In genomic region chr1:87208116-87208515, GRCh38 we compare ENCODE assay signal across 30 cellular contexts.
"Had no signal": no experiment of that assay in that cellular context is flagged by ENCODE, and none has a peak within 500 bp of the region (broad histone marks: within the 10 kb centered on the region; RNA-seq: fewer than 3 reads in every experiment).

No MANE protein-coding gene starts in this region.

- DNase-seq: activated B cell treated with CpG ODN at 0.5 μM for 24 hours; activated CD4-positive, alpha-beta memory T cell treated with anti-CD3 and anti-CD28 coated beads for 36 hours; activated CD4-positive, alpha-beta T cell treated with anti-CD3 and anti-CD28 coated beads for 4 hours; activated CD4-positive, alpha-beta T cell treated with anti-CD3 and anti-CD28 coated beads, Interleukin-2, amount 10 ng/mL, durations not matched to agents 24 days and 14 days; activated CD4-positive, alpha-beta T cell treated with anti-CD3 and anti-CD28 coated beads, Interleukin-2, amount 50 U/mL, for 1 hour; activated CD4-positive, alpha-beta T cell treated with anti-CD3 and anti-CD28 coated beads, Interleukin-2, amount 50 U/mL, for 4 hours; activated CD4-positive, CD25-positive, alpha-beta regulatory T cell treated with anti-CD3 and anti-CD28 coated beads, Interleukin-2, amount 50 U/mL, for 72 hours; activated CD8-positive, alpha-beta memory T cell treated with anti-CD3 and anti-CD28 coated beads, Interleukin-2, amount 50 U/mL, for 4 hours; activated CD8-positive, alpha-beta T cell treated with anti-CD3 and anti-CD28 coated beads for 36 hours; activated effector memory CD4-positive, alpha-beta T cell treated with anti-CD3 and anti-CD28 coated beads, Interleukin-2, amount 50 U/mL, for 16 hours; activated gamma-delta T cell treated with Interleukin-2 at 50 U/mL for 16 hours; activated naive CD4-positive, alpha-beta T cell; activated naive CD4-positive, alpha-beta T cell treated with anti-CD3 and anti-CD28 coated beads for 36 hours; activated naive CD4-positive, alpha-beta T cell treated with anti-CD3 and anti-CD28 coated beads, Interleukin-2, amount 50 U/mL, for 16 hours; activated naive CD8-positive, alpha-beta T cell treated with anti-CD3 and anti-CD28 coated beads for 36 hours; activated T-cell treated with anti-CD3 and anti-CD28 coated beads for 4 hours; activated T-cell treated with anti-CD3 and anti-CD28 coated beads, Interleukin-2, amount 50 U/mL, for 1 hour; activated T-cell treated with anti-CD3 and anti-CD28 coated beads, Interleukin-2, amount 50 U/mL, for 4 hours; activated T-cell treated with anti-CD3 and anti-CD28 coated beads, Interleukin-2, amount 50 U/mL, for 72 hours; adrenal gland; amniotic stem cell; central memory CD4-positive, alpha-beta T cell; T-helper 1 cell; T-helper 2 cell; T-helper 9 cell had no signal

- H3K4me3 ChIP-seq: adrenal gland, ascending aorta had no signal

- ATAC-seq: activated CD8-positive, alpha-beta T cell treated with anti-CD3 and anti-CD28 coated beads for 36 hours; activated naive CD4-positive, alpha-beta T cell treated with anti-CD3 and anti-CD28 coated beads, Interleukin-2, amount 50 U/mL, for 72 hours; activated T-cell treated with anti-CD3 and anti-CD28 coated beads, Interleukin-2, amount 50 U/mL, for 4 hours; activated T-cell treated with anti-CD3 and anti-CD28 coated beads, Interleukin-2, amount 50 U/mL, for 72 hours; activated T-helper 17 cell treated with anti-CD3 and anti-CD28 coated beads, Interleukin-2, amount 50 U/mL, for 72 hours had no signal

- H3K27ac ChIP-seq: adrenal gland, ascending aorta, VCaP had no signal

- FAIRE-seq: TTC549 had no signal

- H3K9me3 ChIP-seq: adrenal gland, ascending aorta had no signal

- H3K4me1 ChIP-seq: adrenal gland, ascending aorta had no signal

- H3K36me3 ChIP-seq: adrenal gland, ascending aorta had no signal

- H3K27me3 ChIP-seq: adrenal gland, ascending aorta had no signal
